Comparison of ENCODE assay signal across 8 cellular contexts in the genomic region with DNA sequence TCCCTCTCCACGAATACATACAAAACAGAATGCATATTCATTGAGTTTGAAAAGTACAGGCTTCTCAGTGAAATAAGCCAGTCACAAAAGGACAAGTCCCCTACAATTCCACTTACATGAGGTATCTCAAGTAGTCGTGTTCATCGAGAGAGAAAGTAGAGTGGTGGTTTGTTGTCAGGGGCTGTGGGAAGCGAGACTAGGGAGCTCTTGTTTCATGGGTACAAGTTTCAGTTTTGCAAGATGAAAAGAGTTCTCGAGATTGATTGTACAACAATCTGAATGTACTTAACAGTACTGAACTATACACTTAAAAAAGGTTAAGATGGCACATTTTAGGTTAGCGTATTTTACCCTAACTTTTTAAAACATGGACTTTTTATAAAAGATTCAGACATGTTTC.
DNase-seq lines count a peak whose midpoint lies in the region; ATAC-seq, FAIRE-seq and TF ChIP-seq lines count a peak whose summit lies in the region.

No MANE protein-coding gene starts in this region.

- dilution Hi-C loops in keratinocyte (cut with MboI; ENCODE audit: extremely low pct_ligation_motif_present, low sequenced_read_pairs) = no loop called here

- no peak overlapping the region for H3K4me3 ChIP-seq in keratinocyte (ENCODE audit: control insufficient read depth in 2 of 3, extremely low read depth in 1 of 3, insufficient read depth in 2 of 3, low read depth in 1 of 3, low read length in 3 of 3)

- ATAC-seq in GM18511 (IDR thresholded peaks at IDR 0.05; ENCODE audit: unreplicated experiment) = peak; percentile 84
- peak; percentile 88 for ATAC-seq in GM21529 (IDR thresholded peaks at IDR 0.05; ENCODE audit: unreplicated experiment)
- peak; percentile 58 for ATAC-seq in HG03460 (IDR thresholded peaks at IDR 0.05; ENCODE audit: unreplicated experiment)
- no peak for ATAC-seq in GM19035 (IDR thresholded peaks at IDR 0.05; ENCODE audit: unreplicated experiment)

- H3K36me3 Mint-ChIP-seq in osteocyte (ENCODE audit: unreplicated experiment) = no peaks in the 10 kb centered on the region

- H3K36me3 ChIP-seq in keratinocyte (ENCODE audit: control insufficient read depth in 2 of 2, extremely low read depth in 1 of 2, insufficient read depth in 2 of 2, low read length in 2 of 2) = peaks cover 56 to 76% of the 10 kb centered on the region in 2 experiments

- no peak overlapping the region for H3K9ac ChIP-seq in keratinocyte (ENCODE audit: control insufficient read depth, extremely low read depth, insufficient read depth, low read length)

- H3K4me1 Mint-ChIP-seq in osteocyte (ENCODE audit: unreplicated experiment) = peaks cover 5% of the 10 kb centered on the region

- TF ChIP-seq CTCF in keratinocyte (optimal IDR thresholded peaks at IDR 0.05 in 1 of 3, IDR thresholded peaks at IDR 0.05 in 1 of 3, conservative IDR thresholded peaks at IDR 0.05 in 1 of 3; ENCODE audit: extremely low read depth in 1 of 3, insufficient read depth in 2 of 3, low read length in 3 of 3) (no peak), osteocyte (IDR thresholded peaks at IDR 0.05) (no peak)

- H3K9me3 ChIP-seq in keratinocyte (ENCODE audit: control insufficient read depth, low read depth, low read length) = no peaks in the 10 kb centered on the region

- no peaks in the 10 kb centered on the region for H3K9me3 Mint-ChIP-seq in osteocyte (ENCODE audit: unreplicated experiment)

- no peak overlapping the region for H3K27ac Mint-ChIP-seq in osteocyte (ENCODE audit: unreplicated experiment)

- H3K27me3 Mint-ChIP-seq in osteocyte (ENCODE audit: unreplicated experiment) = no peaks in the 10 kb centered on the region

- no peaks in the 10 kb centered on the region for H3K27me3 ChIP-seq in keratinocyte (ENCODE audit: control insufficient read depth, extremely low read depth, insufficient read depth, low read length)

- H3K4me3 Mint-ChIP-seq in osteocyte (ENCODE audit: unreplicated experiment) = no peak overlapping the region

- DNase-seq in keratinocyte (ENCODE audit: low read depth, low spot score) (no peak), osteocyte (ENCODE audit: extremely low spot score, unreplicated experiment) (no peak), NCI-H446 (lab: John Stamatoyannopoulos, UW) (no peak), DMS 273 (lab: John Stamatoyannopoulos, UW; ENCODE audit: unreplicated experiment) (no peak)

- H3K27ac ChIP-seq in keratinocyte (ENCODE audit: control insufficient read depth, insufficient read depth, low read length) = no peak overlapping the region

- H3K79me2 ChIP-seq in keratinocyte (ENCODE audit: control insufficient read depth, insufficient read depth, low read length) = no peaks in the 10 kb centered on the region

- no peaks in the 10 kb centered on the region for H3K9me1 ChIP-seq in keratinocyte (ENCODE audit: control insufficient read depth, extremely low read depth, insufficient read depth, low read length)

- no peak overlapping the region for H2AFZ ChIP-seq in keratinocyte (ENCODE audit: control insufficient read depth, low read length)

- peak; percentile 60 for FAIRE-seq in keratinocyte (lab: Jason Lieb, UNC)

- no peaks in the 10 kb centered on the region for H3K4me1 ChIP-seq in keratinocyte (ENCODE audit: control insufficient read depth, extremely low read depth, insufficient read depth, low read length)

- no peak overlapping the region for H3K4me2 ChIP-seq in keratinocyte (ENCODE audit: control insufficient read depth, extremely low read depth, insufficient read depth, low read depth, low read length)

- peaks cover 22% of the 10 kb centered on the region for H4K20me1 ChIP-seq in keratinocyte (ENCODE audit: control insufficient read depth, extremely low read depth, insufficient read depth, low read length)
